13 cellular contexts compared by ENCODE assay signal in genomic region chr14:29028973-29029582, GRCh38.
DNase-seq lines count a peak whose midpoint lies in the region; ATAC-seq and TF ChIP-seq lines count a peak whose summit lies in the region.
"Had no signal": no experiment of that assay in that cellular context is flagged by ENCODE, and none has a peak within 500 bp of the region (broad histone marks: within the 10 kb centered on the region; RNA-seq: fewer than 3 reads in every experiment).

No MANE protein-coding gene starts in this region.

- DNase-seq in DMS53 (lab: John Stamatoyannopoulos, UW): peak; percentile 60
- peak; percentile 13 for DNase-seq in LHCN-M2 (ENCODE audit: low read depth)
- peak; percentile 3 for DNase-seq in epithelial cell of esophagus (ENCODE audit: low read depth)
- peak; percentile 59 to 83 (median 64) for DNase-seq in right lobe of liver
- DNase-seq in sigmoid colon: no peak
- DNase-seq in activated CD8-positive, alpha-beta memory T cell treated with anti-CD3 and anti-CD28 coated beads, Interleukin-2, amount 50 U/mL, for 4 hours: no peak
- DNase-seq: DMS153, NCI-H2171, upper lobe of right lung had no signal

- H3K4me3 ChIP-seq in epithelial cell of esophagus (ENCODE audit: low read length) (no peak overlapping the region), right lobe of liver (no peak overlapping the region), sigmoid colon (no peak overlapping the region)
- H3K4me3 ChIP-seq: prostate gland, SJSA1, upper lobe of right lung had no signal

- intact Hi-C loops in right lobe of liver (cut with DNase I): no loop called here
- intact Hi-C loops in sigmoid colon (cut with DNase I): no loop called here

- H3K4me1 ChIP-seq in right lobe of liver (peaks cover 0 to 10% (median 2%) of the 10 kb centered on the region in 4 donors), sigmoid colon (no peaks in the 10 kb centered on the region)
- H3K4me1 ChIP-seq: prostate gland, SJSA1, upper lobe of right lung had no signal

- no peaks in the 10 kb centered on the region for H3K36me3 ChIP-seq in right lobe of liver
- H3K36me3 ChIP-seq in sigmoid colon: no peaks in the 10 kb centered on the region
- H3K36me3 ChIP-seq: prostate gland, SJSA1, upper lobe of right lung had no signal

- H3K27me3 ChIP-seq in right lobe of liver (no peaks in the 10 kb centered on the region), sigmoid colon (no peaks in the 10 kb centered on the region)
- H3K27me3 ChIP-seq: SJSA1, upper lobe of right lung had no signal

- peaks cover 0 to 7% (median 0%) of the 10 kb centered on the region in 4 donors for H3K9me3 ChIP-seq in right lobe of liver
- H3K9me3 ChIP-seq in sigmoid colon: peaks cover 0 to 5% (median 0%) of the 10 kb centered on the region in 4 donors
- H3K9me3 ChIP-seq: prostate gland, SJSA1, upper lobe of right lung had no signal

- 25% methylated on average over 5 of the region's 7 CpGs for WGBS in right lobe of liver (ENCODE audit: insufficient coverage, low coverage, low lambda C conversion rate, missing lambda C conversion rate)
- WGBS in sigmoid colon, 2 donors: 45 to 55% methylated on average over 7 of the region's 7 CpGs

- peak; percentile 88 to 99 (median 98) for ATAC-seq in right lobe of liver
- ATAC-seq in GM19463 (IDR thresholded peaks at IDR 0.05; ENCODE audit: unreplicated experiment): no peak
- ATAC-seq in HG03095 (IDR thresholded peaks at IDR 0.05; ENCODE audit: unreplicated experiment): no peak
- ATAC-seq: upper lobe of right lung had no signal

- no peak for TF ChIP-seq EP300 in sigmoid colon (IDR thresholded peaks at IDR 0.05)

- H3K27ac ChIP-seq in right lobe of liver (peak overlapping the region in 1 of 3 donors; percentile 30), sigmoid colon (no peak overlapping the region)
- H3K27ac ChIP-seq: prostate gland, SJSA1, upper lobe of right lung had no signal

- TF ChIP-seq POLR2A in right lobe of liver (IDR thresholded peaks at IDR 0.05): no peak
- no peak for TF ChIP-seq POLR2A in sigmoid colon (IDR thresholded peaks at IDR 0.05)

- TF ChIP-seq CTCF in epithelial cell of esophagus (IDR thresholded peaks at IDR 0.05; ENCODE audit: insufficient read depth, low read depth, low read length, missing control alignments) (no peak), right lobe of liver (IDR thresholded peaks at IDR 0.05) (no peak), sigmoid colon (IDR thresholded peaks at IDR 0.05) (no peak)

Comparison
In these comparisons a context has a peak if more than half of its experiments do, and no peak if none do; other contexts are left out.
1. DNase-seq: peak in DMS53 (single experiment), LHCN-M2 (single experiment), epithelial cell of esophagus (single experiment) and right lobe of liver (3 of 3); none in sigmoid colon (single experiment) and activated CD8-positive, alpha-beta memory T cell treated with anti-CD3 and anti-CD28 coated beads, Interleukin-2, amount 50 U/mL, for 4 hours (single experiment).
2. ATAC-seq: peak in right lobe of liver (4 of 4); none in GM19463 (single experiment) and HG03095 (single experiment).